In genomic region chr7:139944248-139944647, GRCh38 we compare ENCODE assay signal across 1 cellular context.
TF ChIP-seq lines count a peak whose summit lies in the region.

No MANE protein-coding gene starts in this region.

TF ChIP-seq in H1, 55 proteins besides CTCF, POLR2A, EP300 and RAD21:
- no peak for TF ChIP-seq MAX (IDR thresholded peaks at IDR 0.05)
- TF ChIP-seq EGR1 (IDR thresholded peaks at IDR 0.05; ENCODE audit: borderline replicate concordance, low read depth, low read length): no peak
- no peak for TF ChIP-seq SUZ12 (IDR thresholded peaks at IDR 0.05; ENCODE audit: low read length)
- no peak for TF ChIP-seq BACH1 (IDR thresholded peaks at IDR 0.05; ENCODE audit: low read length)
- TF ChIP-seq BCL11A (IDR thresholded peaks at IDR 0.05; ENCODE audit: low read depth in 2 of 2, low read length in 2 of 2): no peak
- TF ChIP-seq BRCA1 (IDR thresholded peaks at IDR 0.05; ENCODE audit: low read depth, low read length): no peak
- TF ChIP-seq CTBP2 (IDR thresholded peaks at IDR 0.05; ENCODE audit: borderline replicate concordance, insufficient read depth, insufficient read length, low read length): no peak
- no peak for TF ChIP-seq POLR2AphosphoS5 (IDR thresholded peaks at IDR 0.05; ENCODE audit: low read depth, low read length)
- no peak for TF ChIP-seq ATF3 (IDR thresholded peaks at IDR 0.05; ENCODE audit: insufficient read depth, low read depth, low read length)
- no peak for TF ChIP-seq YY1 (IDR thresholded peaks at IDR 0.05; ENCODE audit: low read depth, low read length)
- no peak for TF ChIP-seq TAF1 (IDR thresholded peaks at IDR 0.05; ENCODE audit: low read depth, low read length)
- no peak for TF ChIP-seq HDAC2 (IDR thresholded peaks at IDR 0.05; ENCODE audit: borderline replicate concordance in 1 of 2, low read depth in 2 of 2, low read length in 2 of 2)
- no peak for TF ChIP-seq CBX8 (IDR thresholded peaks at IDR 0.05; ENCODE audit: borderline replicate concordance, low read depth, low read length)
- no peak for TF ChIP-seq SIN3A (conservative IDR thresholded peaks at IDR 0.05 in 1 of 2, IDR thresholded peaks at IDR 0.05 in 1 of 2; ENCODE audit: low read depth in 1 of 2, low read length in 2 of 2)
- TF ChIP-seq TEAD4 (IDR thresholded peaks at IDR 0.05; ENCODE audit: low read depth, low read length): no peak
- TF ChIP-seq CHD1 (IDR thresholded peaks at IDR 0.05; ENCODE audit: low read depth, low read length): no peak
- TF ChIP-seq FOSL1 (IDR thresholded peaks at IDR 0.05; ENCODE audit: insufficient read depth, low read depth, low read length): no peak
